Comparison of ENCODE assay signal across 13 cellular contexts in the genomic region with DNA sequence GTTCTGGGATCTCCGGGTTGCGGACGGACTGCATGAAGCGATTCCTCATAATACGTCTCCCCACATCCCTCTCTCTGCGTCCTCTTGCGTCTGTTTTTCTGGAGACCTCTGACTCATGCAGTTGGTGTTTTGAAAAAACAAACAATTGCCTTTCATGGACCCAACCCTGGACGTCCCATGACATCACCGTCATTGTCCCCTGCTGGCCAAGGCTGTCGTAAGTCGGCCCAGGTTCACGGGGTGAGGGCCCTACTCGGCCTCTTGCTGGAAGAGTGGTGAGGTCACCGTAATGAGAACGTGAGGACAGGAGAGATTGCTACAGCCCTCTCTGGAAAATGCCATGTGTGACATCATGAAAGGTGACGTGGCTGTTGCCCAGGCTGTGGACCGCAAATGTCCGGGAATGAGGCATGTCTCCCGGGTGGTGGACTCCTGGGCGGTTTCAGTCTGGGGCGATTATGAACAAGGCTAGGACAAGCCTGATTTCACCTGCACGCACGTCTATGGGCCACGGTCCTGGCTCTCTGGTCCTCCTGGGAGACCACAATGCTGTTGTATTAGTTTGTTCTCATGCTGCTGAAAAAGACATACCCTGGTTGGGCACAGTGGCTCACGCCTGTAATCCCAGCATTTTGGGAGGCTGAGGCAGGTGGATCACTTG. TPM values are rescaled to one million over a fixed set of nuclear protein-coding genes. Genes with fewer than 3 reads are reported as not detected.
A peak's percentile ranks its signal among the peaks of the same experiment; 100 is the strongest.
DNase-seq lines count a peak whose midpoint lies in the region; ATAC-seq and TF ChIP-seq lines count a peak whose summit lies in the region.
"Had no signal": no experiment of that assay in that cellular context is flagged by ENCODE, and none has a peak within 500 bp of the region (broad histone marks: within the 10 kb centered on the region; RNA-seq: fewer than 3 reads in every experiment).

No MANE protein-coding gene starts in this region.

- peak overlapping the region; percentile 13 for H2AFZ ChIP-seq in HCT116 (ENCODE audit: low read depth, low read length, poor library complexity, severe bottlenecking)

- H3K4me1 ChIP-seq in HCT116 (ENCODE audit: control insufficient read depth in 1 of 2, insufficient read depth in 2 of 2, low read length in 2 of 2): peaks cover 12 to 22% of the 10 kb centered on the region in 2 experiments
- no peaks in the 10 kb centered on the region for H3K4me1 ChIP-seq in gastrocnemius medialis
- H3K4me1 ChIP-seq: suprapubic skin had no signal

- intact Hi-C loops in HCT116 (cut with micrococcal nuclease): no loop called here
- intact Hi-C loops in gastrocnemius medialis (cut with DNase I; ENCODE audit: low total_unique reads): no loop called here

- no peaks in the 10 kb centered on the region for H4K20me1 ChIP-seq in HCT116 (ENCODE audit: insufficient read depth)

- H3K4me3 ChIP-seq in HCT116 (replicated peaks in 1 of 2; ENCODE audit: low read depth in 1 of 2, low read length in 2 of 2) (0 out of 4 replicates have a peak overlapping the region, but pooled peaks of 1 of the 2 experiments have one; percentile 0), gastrocnemius medialis (no peak overlapping the region)
- H3K4me3 ChIP-seq: suprapubic skin had no signal

- no peaks in the 10 kb centered on the region for H3K9me2 ChIP-seq in HCT116 (ENCODE audit: insufficient read depth)

- H3K9me3 ChIP-seq in HCT116 (ENCODE audit: control insufficient read depth in 1 of 2, insufficient read depth in 1 of 2, low read depth in 1 of 2, low read length in 2 of 2) (peaks cover 3% of the 10 kb centered on the region in 2 experiments; a peak in 1 of 4 replicates), gastrocnemius medialis (no peaks in the 10 kb centered on the region)
- H3K9me3 ChIP-seq: suprapubic skin had no signal

- peak overlapping the region; percentile 56 for H3K4me2 ChIP-seq in HCT116 (ENCODE audit: low read length)

- RAD21 ChIA-PET in HCT116 (lab: Charles Lee; ENCODE audit: low non-redundant PET in 1 of 2, low total read pairs in 2 of 2, uncharacterized antibody in 2 of 2, unreplicated experiment in 2 of 2): no interaction called here

- H3K9ac ChIP-seq in HCT116 (ENCODE audit: low read length): peak overlapping the region; percentile 28

- no peaks in the 10 kb centered on the region for H3K79me2 ChIP-seq in HCT116 (ENCODE audit: insufficient read depth, low read length)

- DNase-seq in HCT116 (ENCODE audit: low read depth, low spot score) (peak; percentile 80), SHP77 (lab: John Stamatoyannopoulos, UW) (peak; percentile 85 to 89), fibroblast of gingiva (ENCODE audit: low read depth) (peak; percentile 94), gastrocnemius medialis (no peak), DMS79 treated with DMSO at 0.1 percent for 48 hours (lab: John Stamatoyannopoulos, UW) (no peak), NCI-H526 (lab: John Stamatoyannopoulos, UW) (no peak)
- DNase-seq in activated T-cell treated with anti-CD3 and anti-CD28 coated beads, Interleukin-2, amount 50 U/mL, for 48 hours: no peak
- DNase-seq: activated naive CD8-positive, alpha-beta T cell treated with anti-CD3 and anti-CD28 coated beads, Interleukin-2, amount 50 U/mL, for 24 hours; DMS79; MV-4-11; NCI-H82 had no signal

- peak overlapping the region; percentile 13; the same call in 1 of the 2 replicates for H3K27ac ChIP-seq in HCT116 (ENCODE audit: low read depth, low read length)
- peak overlapping the region in 3 of 4 donors; percentile 41 to 54 (median 42) for H3K27ac ChIP-seq in gastrocnemius medialis
- H3K27ac ChIP-seq: suprapubic skin had no signal

- TF ChIP-seq CTCF in HCT116 (IDR thresholded peaks at IDR 0.05 in 2 of 3, conservative IDR thresholded peaks at IDR 0.05 in 1 of 3; ENCODE audit: borderline replicate concordance in 1 of 3, insufficient read depth in 1 of 3, low read depth in 2 of 3, low read length in 2 of 3): no peak
- TF ChIP-seq CTCF in gastrocnemius medialis (IDR thresholded peaks at IDR 0.05 in 4 of 5, conservative IDR thresholded peaks at IDR 0.05 in 1 of 5): no peak

- no TSS peak for BruUV-seq in HCT116 (replicated peaks; lab: Mats Ljungman, UMichigan)

- in situ Hi-C loops in gastrocnemius medialis (cut with MboI; ENCODE audit: low sequenced_read_pairs in 4 of 4): no loop called here

- POLR2A ChIA-PET in HCT116 (lab: Charles Lee): no interaction called here

- H3K36me3 ChIP-seq in HCT116 (ENCODE audit: control insufficient read depth in 1 of 2, insufficient read depth in 2 of 2, low read length in 2 of 2) (no peaks in the 10 kb centered on the region), gastrocnemius medialis (no peaks in the 10 kb centered on the region)
- H3K36me3 ChIP-seq: suprapubic skin had no signal

- CTCF ChIA-PET in HCT116 (lab: Charles Lee): no interaction called here

- no peak for TF ChIP-seq RAD21 in HCT116 (IDR thresholded peaks at IDR 0.05; ENCODE audit: low read depth)

- no peaks in the 10 kb centered on the region for H3K27me3 ChIP-seq in HCT116 (ENCODE audit: insufficient read depth, low read length)
- H3K27me3 ChIP-seq in gastrocnemius medialis: no peaks in the 10 kb centered on the region
- H3K27me3 ChIP-seq: suprapubic skin had no signal

- TF ChIP-seq POLR2A in HCT116 (IDR thresholded peaks at IDR 0.05; ENCODE audit: borderline replicate concordance, extremely low read depth, insufficient read depth, insufficient read length) (no peak), gastrocnemius medialis (IDR thresholded peaks at IDR 0.05) (peak in 1 of 2 donors; percentile 32)

- ATAC-seq in HCT116 (peak; percentile 87), gastrocnemius medialis (peak; percentile 24 to 53)

TF ChIP-seq in HCT116, 20 proteins besides CTCF, POLR2A, EP300 and RAD21:
- TF ChIP-seq SIN3A (IDR thresholded peaks at IDR 0.05; ENCODE audit: low read depth) (no peak), JUND (IDR thresholded peaks at IDR 0.05) (peak; percentile 60; the same call in 1 of the 2 replicates), EZH2 (IDR thresholded peaks at IDR 0.05) (no peak), ELF1 (IDR thresholded peaks at IDR 0.05; ENCODE audit: borderline replicate concordance, low read depth) (no peak), SRF (IDR thresholded peaks at IDR 0.05; ENCODE audit: low read depth) (no peak; the same call in 1 of the 2 replicates), FOSL1 (IDR thresholded peaks at IDR 0.05; ENCODE audit: low read depth) (0 out of 2 replicates have a peak, but pooled peaks have one; percentile 43), SP1 (IDR thresholded peaks at IDR 0.05; ENCODE audit: low read depth) (peak; percentile 29; the same call in 1 of the 2 replicates), CBX3 (IDR thresholded peaks at IDR 0.05; ENCODE audit: low read depth) (peak; percentile 32; the same call in 1 of the 2 replicates)
- TF ChIP-seq, protein P1, sequence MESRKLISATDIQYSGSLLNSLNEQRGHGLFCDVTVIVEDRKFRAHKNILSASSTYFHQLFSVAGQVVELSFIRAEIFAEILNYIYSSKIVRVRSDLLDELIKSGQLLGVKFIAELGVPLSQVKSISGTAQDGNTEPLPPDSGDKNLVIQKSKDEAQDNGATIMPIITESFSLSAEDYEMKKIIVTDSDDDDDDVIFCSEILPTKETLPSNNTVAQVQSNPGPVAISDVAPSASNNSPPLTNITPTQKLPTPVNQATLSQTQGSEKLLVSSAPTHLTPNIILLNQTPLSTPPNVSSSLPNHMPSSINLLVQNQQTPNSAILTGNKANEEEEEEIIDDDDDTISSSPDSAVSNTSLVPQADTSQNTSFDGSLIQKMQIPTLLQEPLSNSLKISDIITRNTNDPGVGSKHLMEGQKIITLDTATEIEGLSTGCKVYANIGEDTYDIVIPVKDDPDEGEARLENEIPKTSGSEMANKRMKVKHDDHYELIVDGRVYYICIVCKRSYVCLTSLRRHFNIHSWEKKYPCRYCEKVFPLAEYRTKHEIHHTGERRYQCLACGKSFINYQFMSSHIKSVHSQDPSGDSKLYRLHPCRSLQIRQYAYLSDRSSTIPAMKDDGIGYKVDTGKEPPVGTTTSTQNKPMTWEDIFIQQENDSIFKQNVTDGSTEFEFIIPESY (IDR thresholded peaks at IDR 0.05; ENCODE audit: extremely low read depth, insufficient replicate concordance, low read length): no peak
- TF ChIP-seq, protein P2, sequence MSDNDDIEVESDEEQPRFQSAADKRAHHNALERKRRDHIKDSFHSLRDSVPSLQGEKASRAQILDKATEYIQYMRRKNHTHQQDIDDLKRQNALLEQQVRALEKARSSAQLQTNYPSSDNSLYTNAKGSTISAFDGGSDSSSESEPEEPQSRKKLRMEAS (IDR thresholded peaks at IDR 0.05): 0 out of 2 replicates have a peak, but pooled peaks have one; percentile 41
- TF ChIP-seq, protein P3, sequence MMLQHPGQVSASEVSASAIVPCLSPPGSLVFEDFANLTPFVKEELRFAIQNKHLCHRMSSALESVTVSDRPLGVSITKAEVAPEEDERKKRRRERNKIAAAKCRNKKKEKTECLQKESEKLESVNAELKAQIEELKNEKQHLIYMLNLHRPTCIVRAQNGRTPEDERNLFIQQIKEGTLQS (IDR thresholded peaks at IDR 0.05): no peak

RNA-seq across cellular contexts. Expression of gene MAFK, which starts 9.8 kb away (rescaled TPM):
- total RNA-seq in HCT116 (2021; ENCODE audit: unreplicated experiment): 56.3 TPM
- polyA plus RNA-seq in HCT116 (2012): 35.3 and 61.9 TPM in 2 replicates
- total RNA-seq in gastrocnemius medialis: 100 to 1,000 TPM in 1 of 4 donors, 10 to 100 TPM in 3; 33.5 to 112 (median 75.3) TPM

RNA-seq across cellular contexts. Expression of gene INTS1, which starts 16.5 kb away (rescaled TPM):
- total RNA-seq in HCT116 (2021; ENCODE audit: unreplicated experiment) (167 TPM), gastrocnemius medialis (100 to 1,000 TPM in 1 of 4 donors, 10 to 100 TPM in 3; 44.3 to 108 (median 78.8) TPM)
- 100 TPM in 2 replicates for polyA plus RNA-seq in HCT116 (2012)

RNA-seq across cellular contexts. Expression of gene TMEM184A, which starts 35.3 kb away (rescaled TPM):
- total RNA-seq in HCT116 (2021; ENCODE audit: unreplicated experiment): 34.8 TPM
- polyA plus RNA-seq in HCT116 (2012): 21.4 and 21.7 TPM in 2 replicates
- total RNA-seq in gastrocnemius medialis: 1 to 10 TPM in 3 of 4 donors, under 1 TPM in 1; 0.55 to 3.3 (median 1.3) TPM
- total RNA-seq: activated CD8-positive, alpha-beta memory T cell treated with anti-CD3 and anti-CD28 coated beads for 36 hours had no signal

RNA-seq across cellular contexts. Expression of gene PSMG3, which starts 49.1 kb away (rescaled TPM):
- total RNA-seq in HCT116 (2021; ENCODE audit: unreplicated experiment) (60.9 TPM), gastrocnemius medialis (10 to 100 TPM; 25.4 to 46.4 (median 32.2) TPM)
- 82.1 and 82.9 TPM in 2 replicates for polyA plus RNA-seq in HCT116 (2012)

Comparison
In these comparisons a context has a peak if more than half of its experiments do, and no peak if none do; other contexts are left out.
1. DNase-seq: peak in HCT116 (single experiment), SHP77 (2 of 2) and fibroblast of gingiva (single experiment); none in gastrocnemius medialis (0 of 2), activated T-cell treated with anti-CD3 and anti-CD28 coated beads, Interleukin-2, amount 50 U/mL, for 48 hours (0 of 2), DMS79 treated with DMSO at 0.1 percent for 48 hours (single experiment) and NCI-H526 (0 of 2).